ENCODE assay signal across 11 cellular contexts in the genomic region with DNA sequence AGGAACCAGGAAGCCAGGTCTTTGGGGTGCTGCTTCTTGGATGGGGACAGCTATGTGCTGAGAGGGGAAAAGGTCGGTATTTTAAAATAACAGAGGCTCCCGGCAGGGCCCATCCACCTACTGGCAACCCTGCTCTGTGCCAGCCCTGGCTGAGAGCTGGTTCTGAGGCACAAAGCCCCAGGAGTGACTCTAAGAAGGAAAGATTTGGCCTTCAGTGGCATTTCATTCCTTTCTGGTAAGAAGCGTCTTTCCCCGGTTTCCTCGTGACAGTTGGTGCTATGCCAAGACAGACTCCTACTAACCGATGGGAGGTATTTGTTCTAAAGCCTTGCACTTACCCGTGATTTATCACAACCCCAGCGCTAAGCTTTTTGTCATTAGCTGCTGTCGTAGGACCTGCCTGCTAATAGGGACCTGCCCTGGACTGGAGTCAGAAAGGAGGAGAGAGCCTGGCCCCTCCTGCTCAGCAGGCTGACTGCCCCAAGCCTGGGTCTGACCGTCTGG.
DNase-seq lines count a peak whose midpoint lies in the region; ATAC-seq and TF ChIP-seq lines count a peak whose summit lies in the region.
"Had no signal": no experiment of that assay in that cellular context is flagged by ENCODE, and none has a peak within 500 bp of the region (broad histone marks: within the 10 kb centered on the region; RNA-seq: fewer than 3 reads in every experiment).

No MANE protein-coding gene starts in this region.

- intact Hi-C loops in breast epithelium (cut with DNase I; ENCODE audit: low total_unique reads) (no loop called here), lower lobe of right lung (cut with DNase I) (no loop called here)

- H3K36me3 ChIP-seq in breast epithelium (no peaks in the 10 kb centered on the region), lower lobe of right lung (no peaks in the 10 kb centered on the region)

- DNase-seq in NCI-H510A treated with DMSO at 0.1 percent for 48 hours (lab: John Stamatoyannopoulos, UW), result peak; percentile 46
- no peak for DNase-seq in NCI-H510A (lab: John Stamatoyannopoulos, UW)
- no peak for DNase-seq in breast epithelium (ENCODE audit: low spot score in 2 of 2)
- no peak for DNase-seq in lower lobe of right lung
- no peak for DNase-seq in type B pancreatic cell (ENCODE audit: extremely low spot score, unreplicated experiment)
- no peak for DNase-seq in DMS79 treated with DMSO at 0.1 percent for 48 hours (lab: John Stamatoyannopoulos, UW)
- DNase-seq in SKM-1 treated with dmso at 0.1 percent for 144 hours (lab: John Stamatoyannopoulos, UW; ENCODE audit: unreplicated experiment), result no peak
- DNase-seq: activated CD8-positive, alpha-beta memory T cell treated with anti-CD3 and anti-CD28 coated beads, Interleukin-2, amount 50 U/mL, for 4 hours; effector CD4-positive, alpha-beta T cell; naive B cell had no signal

- H3K27ac Mint-ChIP-seq in type B pancreatic cell, result peak overlapping the region; percentile 79

- H3K9me3 Mint-ChIP-seq in type B pancreatic cell, result no peaks in the 10 kb centered on the region

- peaks cover 0 to 9% of the 10 kb centered on the region in 2 donors for H3K4me1 ChIP-seq in breast epithelium
- peaks cover 19% of the 10 kb centered on the region for H3K4me1 ChIP-seq in lower lobe of right lung

- H3K27me3 ChIP-seq in breast epithelium, result no peaks in the 10 kb centered on the region
- no peaks in the 10 kb centered on the region for H3K27me3 ChIP-seq in lower lobe of right lung (ENCODE audit: low read depth)

- peaks cover 45% of the 10 kb centered on the region for H3K4me1 Mint-ChIP-seq in type B pancreatic cell (ENCODE audit: unreplicated experiment)
- H3K4me1 Mint-ChIP-seq: naive B cell had no signal

- peaks cover 6% of the 10 kb centered on the region for H3K27me3 Mint-ChIP-seq in type B pancreatic cell

- H3K4me3 ChIP-seq in breast epithelium (no peak overlapping the region), lower lobe of right lung (no peak overlapping the region)

- ATAC-seq in lower lobe of right lung (no peak), HG03280 (IDR thresholded peaks at IDR 0.05; ENCODE audit: unreplicated experiment) (no peak)

- H3K9me3 ChIP-seq in breast epithelium (no peaks in the 10 kb centered on the region), lower lobe of right lung (no peaks in the 10 kb centered on the region)

- no peak for TF ChIP-seq POLR2A in breast epithelium (IDR thresholded peaks at IDR 0.05)

- H3K36me3 Mint-ChIP-seq in type B pancreatic cell, result no peaks in the 10 kb centered on the region
- H3K36me3 Mint-ChIP-seq: naive B cell had no signal

- no peak overlapping the region for H3K4me3 Mint-ChIP-seq in type B pancreatic cell
- H3K4me3 Mint-ChIP-seq: naive B cell had no signal

- peak overlapping the region; percentile 3 to 69 for H3K27ac ChIP-seq in breast epithelium
- H3K27ac ChIP-seq in lower lobe of right lung, result peak overlapping the region; percentile 46

- TF ChIP-seq CTCF in breast epithelium (IDR thresholded peaks at IDR 0.05) (no peak), lower lobe of right lung (IDR thresholded peaks at IDR 0.05) (no peak), type B pancreatic cell (conservative IDR thresholded peaks at IDR 0.05) (no peak)
